Comparison of ENCODE assay signal across 1 cellular context in genomic region chr21:14869984-14870840, GRCh38.
TF ChIP-seq lines count a peak whose summit lies in the region.

No MANE protein-coding gene starts in this region.

TF ChIP-seq in HepG2, 621 proteins besides CTCF, POLR2A, EP300 and RAD21 (continued from another document):
- TF ChIP-seq, protein P1, sequence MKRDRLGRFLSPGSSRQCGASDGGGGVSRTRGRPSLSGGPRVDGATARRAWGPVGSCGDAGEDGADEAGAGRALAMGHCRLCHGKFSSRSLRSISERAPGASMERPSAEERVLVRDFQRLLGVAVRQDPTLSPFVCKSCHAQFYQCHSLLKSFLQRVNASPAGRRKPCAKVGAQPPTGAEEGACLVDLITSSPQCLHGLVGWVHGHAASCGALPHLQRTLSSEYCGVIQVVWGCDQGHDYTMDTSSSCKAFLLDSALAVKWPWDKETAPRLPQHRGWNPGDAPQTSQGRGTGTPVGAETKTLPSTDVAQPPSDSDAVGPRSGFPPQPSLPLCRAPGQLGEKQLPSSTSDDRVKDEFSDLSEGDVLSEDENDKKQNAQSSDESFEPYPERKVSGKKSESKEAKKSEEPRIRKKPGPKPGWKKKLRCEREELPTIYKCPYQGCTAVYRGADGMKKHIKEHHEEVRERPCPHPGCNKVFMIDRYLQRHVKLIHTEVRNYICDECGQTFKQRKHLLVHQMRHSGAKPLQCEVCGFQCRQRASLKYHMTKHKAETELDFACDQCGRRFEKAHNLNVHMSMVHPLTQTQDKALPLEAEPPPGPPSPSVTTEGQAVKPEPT (CRISPR knock-in tag; IDR thresholded peaks at IDR 0.05; ENCODE audit: low read depth) = no peak
- no peak for TF ChIP-seq ZC3H4 (CRISPR knock-in tag; IDR thresholded peaks at IDR 0.05; ENCODE audit: borderline replicate concordance)
